9 cellular contexts compared by ENCODE assay signal in genomic region chr7:42227523-42227922, GRCh38. TPM values are rescaled to one million over a fixed set of nuclear protein-coding genes. Genes with fewer than 3 reads are reported as not detected.
DNase-seq lines count a peak whose midpoint lies in the region; ATAC-seq and TF ChIP-seq lines count a peak whose summit lies in the region.
"Had no signal": no experiment of that assay in that cellular context is flagged by ENCODE, and none has a peak within 500 bp of the region (broad histone marks: within the 10 kb centered on the region; RNA-seq: fewer than 3 reads in every experiment).

No MANE protein-coding gene starts in this region.

- DNase-seq in GM13976 (ENCODE audit: low spot score) (peak; percentile 29), astrocyte of the spinal cord (ENCODE audit: low read depth, low spot score) (no peak), NCI-H2029 treated with DMSO at 0.1 percent for 48 hours (lab: John Stamatoyannopoulos, UW) (no peak), SHP77 treated with DMSO at 0.1 percent for 48 hours (lab: John Stamatoyannopoulos, UW) (no peak), pons (ENCODE audit: low spot score) (no peak)
- DNase-seq in naive thymus-derived CD4-positive, alpha-beta T cell: peak in 3 of 9 donors; percentile 8 to 53 (median 12)
- no peak for DNase-seq in effector CD8-positive, alpha-beta T cell (lab: John Stamatoyannopoulos, UW)

- H3K27me3 Mint-ChIP-seq in naive thymus-derived CD4-positive, alpha-beta T cell: peaks cover 46 to 72% (median 63%) of the 10 kb centered on the region in 5 donors

- peaks cover 0 to 2% (median 0%) of the 10 kb centered on the region in 11 donors for H3K9me3 Mint-ChIP-seq in naive thymus-derived CD4-positive, alpha-beta T cell

- H3K4me1 Mint-ChIP-seq in naive thymus-derived CD4-positive, alpha-beta T cell: peaks cover 0 to 7% (median 4%) of the 10 kb centered on the region in 7 donors

- in situ Hi-C loops in GM13976 (cut with MboI; ENCODE audit: low sequenced_read_pairs, unreplicated experiment) (no loop called here), astrocyte of the spinal cord (cut with HindIII; ENCODE audit: low sequenced_read_pairs) (no loop called here)

- H3K27ac Mint-ChIP-seq in naive thymus-derived CD4-positive, alpha-beta T cell: peak overlapping the region in 1 of 9 donors; percentile 41

- TF ChIP-seq CTCF in GM13976 (IDR thresholded peaks at IDR 0.05; ENCODE audit: borderline replicate concordance, control extremely low read depth, extremely low read depth, insufficient read depth, missing control alignments) (no peak), astrocyte of the spinal cord (IDR thresholded peaks at IDR 0.05; ENCODE audit: low read depth, low read length) (no peak)

- peak overlapping the region; percentile 29 for H3K4me3 ChIP-seq in astrocyte of the spinal cord (ENCODE audit: low read depth, low read length)
- H3K4me3 ChIP-seq in naive thymus-derived CD4-positive, alpha-beta T cell (ENCODE audit: low read length): no peak overlapping the region

- no peaks in the 10 kb centered on the region for H3K36me3 ChIP-seq in naive thymus-derived CD4-positive, alpha-beta T cell (ENCODE audit: control insufficient read depth in 2 of 3, insufficient read depth in 3 of 3, low read length in 3 of 3)

- no peaks in the 10 kb centered on the region for H3K4me1 ChIP-seq in naive thymus-derived CD4-positive, alpha-beta T cell (ENCODE audit: control insufficient read depth in 2 of 2, insufficient read depth in 2 of 2, low read length in 2 of 2)

- H3K9me3 ChIP-seq in naive thymus-derived CD4-positive, alpha-beta T cell (ENCODE audit: control insufficient read depth in 2 of 3, low read length in 3 of 3): no peaks in the 10 kb centered on the region

- intact Hi-C loops in naive thymus-derived CD4-positive, alpha-beta T cell (cut with micrococcal nuclease): no loop called here

- CTCF ChIA-PET in naive thymus-derived CD4-positive, alpha-beta T cell (lab: Charles Lee): no interaction called here

- POLR2A ChIA-PET in naive thymus-derived CD4-positive, alpha-beta T cell (lab: Charles Lee): no interaction called here

- ATAC-seq in HG02642 (IDR thresholded peaks at IDR 0.05; ENCODE audit: poor library complexity, unreplicated experiment): peak; percentile 84
- peak; percentile 58 for ATAC-seq in naive thymus-derived CD4-positive, alpha-beta T cell

- H3K27me3 ChIP-seq in naive thymus-derived CD4-positive, alpha-beta T cell (ENCODE audit: control insufficient read depth in 2 of 2, insufficient read depth in 2 of 2, low read length in 2 of 2): peaks cover 0 to 3% of the 10 kb centered on the region in 2 donors

- no peaks in the 10 kb centered on the region for H3K36me3 Mint-ChIP-seq in naive thymus-derived CD4-positive, alpha-beta T cell

- peak overlapping the region in 9 of 10 donors; percentile 3 to 61 (median 32) for H3K4me3 Mint-ChIP-seq in naive thymus-derived CD4-positive, alpha-beta T cell

- H3K27ac ChIP-seq in naive thymus-derived CD4-positive, alpha-beta T cell (ENCODE audit: low read depth, low read length): no peak overlapping the region

RNA-seq across cellular contexts. Expression of gene GLI3, which starts 9.5 kb away (rescaled TPM):
- total RNA-seq in naive thymus-derived CD4-positive, alpha-beta T cell: under 1 TPM in 2 of 5 experiments, not detected in 3; 0.32 to 0.95 TPM
- polyA plus RNA-seq in naive thymus-derived CD4-positive, alpha-beta T cell: under 1 TPM in 1 of 2 donors, not detected in 1; 0.54 TPM
- total RNA-seq: T-helper 2 cell treated with Interferon-gamma antibody and Interleukin-4, amounts not matched to agents 100 ng/mL and 5 ng/mL, for 36 hours had no signal
